Comparison of ENCODE assay signal across 1 cellular context in the genomic region with DNA sequence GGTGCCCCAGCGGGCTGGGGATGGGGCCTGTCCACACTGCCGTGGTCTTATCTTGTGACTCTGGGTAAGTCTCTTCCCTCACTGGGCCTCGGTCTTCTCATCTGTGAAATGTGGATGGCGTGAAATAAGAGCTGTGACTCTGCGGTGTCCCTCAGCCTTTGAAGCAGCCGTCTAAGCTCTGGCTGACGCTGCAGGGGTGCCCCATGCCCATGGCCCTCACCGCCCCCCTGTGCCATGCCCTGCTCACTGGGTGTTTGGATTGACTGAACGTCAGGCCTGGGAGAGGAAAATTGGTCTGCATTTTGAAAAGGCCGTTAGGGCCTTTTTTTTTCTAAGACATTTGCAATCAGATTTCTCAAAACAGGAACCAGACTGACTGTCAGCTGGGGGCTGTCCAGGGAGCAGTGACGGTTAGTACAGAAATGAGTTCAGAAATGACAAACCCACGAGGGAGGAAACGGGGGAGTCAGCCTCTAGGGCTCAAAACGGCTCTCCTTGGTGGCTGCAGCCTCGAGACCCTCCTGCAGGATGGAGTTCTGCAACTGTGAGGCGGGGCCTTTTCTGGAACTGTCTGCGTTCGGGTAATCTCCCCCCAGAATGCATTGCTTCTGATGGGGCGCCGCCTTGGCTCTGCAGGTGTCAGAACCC.
TF ChIP-seq lines count a peak whose summit lies in the region.

No MANE protein-coding gene starts in this region.

TF ChIP-seq in GM12878, 131 proteins besides CTCF, POLR2A, EP300 and RAD21 (continues in another document):
- TF ChIP-seq KDM1A (IDR thresholded peaks at IDR 0.05; ENCODE audit: borderline replicate concordance) (no peak), IKZF1 (conservative IDR thresholded peaks at IDR 0.05) (peak; percentile 61; the same call in 1 of the 2 replicates), CBFB (IDR thresholded peaks at IDR 0.05; ENCODE audit: low read depth) (peak; percentile 54; the same call in 1 of the 2 replicates), SIX5 (IDR thresholded peaks at IDR 0.05; ENCODE audit: low read depth, low read length, severe bottlenecking) (no peak), EZH2 (IDR thresholded peaks at IDR 0.05; ENCODE audit: borderline replicate concordance, control insufficient read depth, low read depth, low read length) (no peak), SUPT20H (IDR thresholded peaks at IDR 0.05; ENCODE audit: borderline replicate concordance, control insufficient read depth, low read depth, low read length) (no peak), ZNF24 (IDR thresholded peaks at IDR 0.05) (no peak), RBBP5 (conservative IDR thresholded peaks at IDR 0.05) (no peak), CHD1 (IDR thresholded peaks at IDR 0.05; ENCODE audit: low read depth, low read length) (0 out of 2 replicates have a peak, but pooled peaks have one; percentile 58), WRNIP1 (IDR thresholded peaks at IDR 0.05; ENCODE audit: borderline replicate concordance, low read depth, low read length) (0 out of 2 replicates have a peak, but pooled peaks have one; percentile 63), ATF7 (IDR thresholded peaks at IDR 0.05; ENCODE audit: low read depth) (peak; percentile 61), HDAC2 (IDR thresholded peaks at IDR 0.05) (no peak), MEF2A (IDR thresholded peaks at IDR 0.05; ENCODE audit: insufficient read depth, low read depth, low read length) (0 out of 2 replicates have a peak, but pooled peaks have one; percentile 56), RUNX3 (IDR thresholded peaks at IDR 0.05; ENCODE audit: low read length) (no peak), POLR2AphosphoS2 (IDR thresholded peaks at IDR 0.05; ENCODE audit: low read depth, low read length) (peak; percentile 63; the same call in 1 of the 2 replicates)
- TF ChIP-seq, protein P1, sequence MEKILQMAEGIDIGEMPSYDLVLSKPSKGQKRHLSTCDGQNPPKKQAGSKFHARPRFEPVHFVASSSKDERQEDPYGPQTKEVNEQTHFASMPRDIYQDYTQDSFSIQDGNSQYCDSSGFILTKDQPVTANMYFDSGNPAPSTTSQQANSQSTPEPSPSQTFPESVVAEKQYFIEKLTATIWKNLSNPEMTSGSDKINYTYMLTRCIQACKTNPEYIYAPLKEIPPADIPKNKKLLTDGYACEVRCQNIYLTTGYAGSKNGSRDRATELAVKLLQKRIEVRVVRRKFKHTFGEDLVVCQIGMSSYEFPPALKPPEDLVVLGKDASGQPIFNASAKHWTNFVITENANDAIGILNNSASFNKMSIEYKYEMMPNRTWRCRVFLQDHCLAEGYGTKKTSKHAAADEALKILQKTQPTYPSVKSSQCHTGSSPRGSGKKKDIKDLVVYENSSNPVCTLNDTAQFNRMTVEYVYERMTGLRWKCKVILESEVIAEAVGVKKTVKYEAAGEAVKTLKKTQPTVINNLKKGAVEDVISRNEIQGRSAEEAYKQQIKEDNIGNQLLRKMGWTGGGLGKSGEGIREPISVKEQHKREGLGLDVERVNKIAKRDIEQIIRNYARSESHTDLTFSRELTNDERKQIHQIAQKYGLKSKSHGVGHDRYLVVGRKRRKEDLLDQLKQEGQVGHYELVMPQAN (conservative IDR thresholded peaks at IDR 0.05) = no peak
- TF ChIP-seq, protein P2, sequence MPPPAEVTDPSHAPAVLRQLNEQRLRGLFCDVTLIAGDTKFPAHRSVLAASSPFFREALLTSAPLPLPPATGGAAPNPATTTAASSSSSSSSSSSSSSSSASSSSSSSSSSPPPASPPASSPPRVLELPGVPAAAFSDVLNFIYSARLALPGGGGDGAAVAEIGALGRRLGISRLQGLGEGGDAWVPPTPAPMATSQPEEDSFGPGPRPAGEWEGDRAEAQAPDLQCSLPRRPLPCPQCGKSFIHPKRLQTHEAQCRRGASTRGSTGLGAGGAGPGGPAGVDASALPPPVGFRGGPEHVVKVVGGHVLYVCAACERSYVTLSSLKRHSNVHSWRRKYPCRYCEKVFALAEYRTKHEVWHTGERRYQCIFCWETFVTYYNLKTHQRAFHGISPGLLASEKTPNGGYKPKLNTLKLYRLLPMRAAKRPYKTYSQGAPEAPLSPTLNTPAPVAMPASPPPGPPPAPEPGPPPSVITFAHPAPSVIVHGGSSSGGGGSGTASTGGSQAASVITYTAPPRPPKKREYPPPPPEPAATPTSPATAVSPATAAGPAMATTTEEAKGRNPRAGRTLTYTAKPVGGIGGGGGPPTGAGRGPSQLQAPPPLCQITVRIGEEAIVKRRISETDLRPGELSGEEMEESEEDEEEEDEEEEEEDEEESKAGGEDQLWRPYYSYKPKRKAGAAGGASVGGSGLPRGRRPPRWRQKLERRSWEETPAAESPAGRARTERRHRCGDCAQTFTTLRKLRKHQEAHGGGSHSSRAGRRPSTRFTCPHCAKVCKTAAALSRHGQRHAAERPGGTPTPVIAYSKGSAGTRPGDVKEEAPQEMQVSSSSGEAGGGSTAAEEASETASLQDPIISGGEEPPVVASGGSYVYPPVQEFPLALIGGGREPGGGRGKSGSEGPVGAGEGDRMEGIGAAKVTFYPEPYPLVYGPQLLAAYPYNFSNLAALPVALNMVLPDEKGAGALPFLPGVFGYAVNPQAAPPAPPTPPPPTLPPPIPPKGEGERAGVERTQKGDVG (CRISPR knock-in tag; IDR thresholded peaks at IDR 0.05) = no peak
- TF ChIP-seq, protein P3, sequence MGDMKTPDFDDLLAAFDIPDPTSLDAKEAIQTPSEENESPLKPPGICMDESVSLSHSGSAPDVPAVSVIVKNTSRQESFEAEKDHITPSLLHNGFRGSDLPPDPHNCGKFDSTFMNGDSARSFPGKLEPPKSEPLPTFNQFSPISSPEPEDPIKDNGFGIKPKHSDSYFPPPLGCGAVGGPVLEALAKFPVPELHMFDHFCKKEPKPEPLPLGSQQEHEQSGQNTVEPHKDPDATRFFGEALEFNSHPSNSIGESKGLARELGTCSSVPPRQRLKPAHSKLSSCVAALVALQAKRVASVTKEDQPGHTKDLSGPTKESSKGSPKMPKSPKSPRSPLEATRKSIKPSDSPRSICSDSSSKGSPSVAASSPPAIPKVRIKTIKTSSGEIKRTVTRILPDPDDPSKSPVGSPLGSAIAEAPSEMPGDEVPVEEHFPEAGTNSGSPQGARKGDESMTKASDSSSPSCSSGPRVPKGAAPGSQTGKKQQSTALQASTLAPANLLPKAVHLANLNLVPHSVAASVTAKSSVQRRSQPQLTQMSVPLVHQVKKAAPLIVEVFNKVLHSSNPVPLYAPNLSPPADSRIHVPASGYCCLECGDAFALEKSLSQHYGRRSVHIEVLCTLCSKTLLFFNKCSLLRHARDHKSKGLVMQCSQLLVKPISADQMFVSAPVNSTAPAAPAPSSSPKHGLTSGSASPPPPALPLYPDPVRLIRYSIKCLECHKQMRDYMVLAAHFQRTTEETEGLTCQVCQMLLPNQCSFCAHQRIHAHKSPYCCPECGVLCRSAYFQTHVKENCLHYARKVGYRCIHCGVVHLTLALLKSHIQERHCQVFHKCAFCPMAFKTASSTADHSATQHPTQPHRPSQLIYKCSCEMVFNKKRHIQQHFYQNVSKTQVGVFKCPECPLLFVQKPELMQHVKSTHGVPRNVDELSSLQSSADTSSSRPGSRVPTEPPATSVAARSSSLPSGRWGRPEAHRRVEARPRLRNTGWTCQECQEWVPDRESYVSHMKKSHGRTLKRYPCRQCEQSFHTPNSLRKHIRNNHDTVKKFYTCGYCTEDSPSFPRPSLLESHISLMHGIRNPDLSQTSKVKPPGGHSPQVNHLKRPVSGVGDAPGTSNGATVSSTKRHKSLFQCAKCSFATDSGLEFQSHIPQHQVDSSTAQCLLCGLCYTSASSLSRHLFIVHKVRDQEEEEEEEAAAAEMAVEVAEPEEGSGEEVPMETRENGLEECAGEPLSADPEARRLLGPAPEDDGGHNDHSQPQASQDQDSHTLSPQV (IDR thresholded peaks at IDR 0.05) = no peak
- TF ChIP-seq, protein P4, sequence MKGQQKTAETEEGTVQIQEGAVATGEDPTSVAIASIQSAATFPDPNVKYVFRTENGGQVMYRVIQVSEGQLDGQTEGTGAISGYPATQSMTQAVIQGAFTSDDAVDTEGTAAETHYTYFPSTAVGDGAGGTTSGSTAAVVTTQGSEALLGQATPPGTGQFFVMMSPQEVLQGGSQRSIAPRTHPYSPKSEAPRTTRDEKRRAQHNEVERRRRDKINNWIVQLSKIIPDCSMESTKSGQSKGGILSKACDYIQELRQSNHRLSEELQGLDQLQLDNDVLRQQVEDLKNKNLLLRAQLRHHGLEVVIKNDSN (IDR thresholded peaks at IDR 0.05; ENCODE audit: borderline replicate concordance, extremely low read length, insufficient read depth, low read depth, low read length) = no peak
- TF ChIP-seq, protein P5, sequence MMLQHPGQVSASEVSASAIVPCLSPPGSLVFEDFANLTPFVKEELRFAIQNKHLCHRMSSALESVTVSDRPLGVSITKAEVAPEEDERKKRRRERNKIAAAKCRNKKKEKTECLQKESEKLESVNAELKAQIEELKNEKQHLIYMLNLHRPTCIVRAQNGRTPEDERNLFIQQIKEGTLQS (IDR thresholded peaks at IDR 0.05; ENCODE audit: borderline replicate concordance, extremely low read depth, low read depth, low read length) = no peak
- TF ChIP-seq, protein P6, sequence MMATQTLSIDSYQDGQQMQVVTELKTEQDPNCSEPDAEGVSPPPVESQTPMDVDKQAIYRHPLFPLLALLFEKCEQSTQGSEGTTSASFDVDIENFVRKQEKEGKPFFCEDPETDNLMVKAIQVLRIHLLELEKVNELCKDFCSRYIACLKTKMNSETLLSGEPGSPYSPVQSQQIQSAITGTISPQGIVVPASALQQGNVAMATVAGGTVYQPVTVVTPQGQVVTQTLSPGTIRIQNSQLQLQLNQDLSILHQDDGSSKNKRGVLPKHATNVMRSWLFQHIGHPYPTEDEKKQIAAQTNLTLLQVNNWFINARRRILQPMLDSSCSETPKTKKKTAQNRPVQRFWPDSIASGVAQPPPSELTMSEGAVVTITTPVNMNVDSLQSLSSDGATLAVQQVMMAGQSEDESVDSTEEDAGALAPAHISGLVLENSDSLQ (IDR thresholded peaks at IDR 0.05) = peak; percentile 81
- TF ChIP-seq, protein P7, sequence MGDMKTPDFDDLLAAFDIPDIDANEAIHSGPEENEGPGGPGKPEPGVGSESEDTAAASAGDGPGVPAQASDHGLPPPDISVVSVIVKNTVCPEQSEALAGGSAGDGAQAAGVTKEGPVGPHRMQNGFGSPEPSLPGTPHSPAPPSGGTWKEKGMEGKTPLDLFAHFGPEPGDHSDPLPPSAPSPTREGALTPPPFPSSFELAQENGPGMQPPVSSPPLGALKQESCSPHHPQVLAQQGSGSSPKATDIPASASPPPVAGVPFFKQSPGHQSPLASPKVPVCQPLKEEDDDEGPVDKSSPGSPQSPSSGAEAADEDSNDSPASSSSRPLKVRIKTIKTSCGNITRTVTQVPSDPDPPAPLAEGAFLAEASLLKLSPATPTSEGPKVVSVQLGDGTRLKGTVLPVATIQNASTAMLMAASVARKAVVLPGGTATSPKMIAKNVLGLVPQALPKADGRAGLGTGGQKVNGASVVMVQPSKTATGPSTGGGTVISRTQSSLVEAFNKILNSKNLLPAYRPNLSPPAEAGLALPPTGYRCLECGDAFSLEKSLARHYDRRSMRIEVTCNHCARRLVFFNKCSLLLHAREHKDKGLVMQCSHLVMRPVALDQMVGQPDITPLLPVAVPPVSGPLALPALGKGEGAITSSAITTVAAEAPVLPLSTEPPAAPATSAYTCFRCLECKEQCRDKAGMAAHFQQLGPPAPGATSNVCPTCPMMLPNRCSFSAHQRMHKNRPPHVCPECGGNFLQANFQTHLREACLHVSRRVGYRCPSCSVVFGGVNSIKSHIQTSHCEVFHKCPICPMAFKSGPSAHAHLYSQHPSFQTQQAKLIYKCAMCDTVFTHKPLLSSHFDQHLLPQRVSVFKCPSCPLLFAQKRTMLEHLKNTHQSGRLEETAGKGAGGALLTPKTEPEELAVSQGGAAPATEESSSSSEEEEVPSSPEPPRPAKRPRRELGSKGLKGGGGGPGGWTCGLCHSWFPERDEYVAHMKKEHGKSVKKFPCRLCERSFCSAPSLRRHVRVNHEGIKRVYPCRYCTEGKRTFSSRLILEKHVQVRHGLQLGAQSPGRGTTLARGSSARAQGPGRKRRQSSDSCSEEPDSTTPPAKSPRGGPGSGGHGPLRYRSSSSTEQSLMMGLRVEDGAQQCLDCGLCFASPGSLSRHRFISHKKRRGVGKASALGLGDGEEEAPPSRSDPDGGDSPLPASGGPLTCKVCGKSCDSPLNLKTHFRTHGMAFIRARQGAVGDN (IDR thresholded peaks at IDR 0.05) = peak; percentile 70
- TF ChIP-seq, protein P8, sequence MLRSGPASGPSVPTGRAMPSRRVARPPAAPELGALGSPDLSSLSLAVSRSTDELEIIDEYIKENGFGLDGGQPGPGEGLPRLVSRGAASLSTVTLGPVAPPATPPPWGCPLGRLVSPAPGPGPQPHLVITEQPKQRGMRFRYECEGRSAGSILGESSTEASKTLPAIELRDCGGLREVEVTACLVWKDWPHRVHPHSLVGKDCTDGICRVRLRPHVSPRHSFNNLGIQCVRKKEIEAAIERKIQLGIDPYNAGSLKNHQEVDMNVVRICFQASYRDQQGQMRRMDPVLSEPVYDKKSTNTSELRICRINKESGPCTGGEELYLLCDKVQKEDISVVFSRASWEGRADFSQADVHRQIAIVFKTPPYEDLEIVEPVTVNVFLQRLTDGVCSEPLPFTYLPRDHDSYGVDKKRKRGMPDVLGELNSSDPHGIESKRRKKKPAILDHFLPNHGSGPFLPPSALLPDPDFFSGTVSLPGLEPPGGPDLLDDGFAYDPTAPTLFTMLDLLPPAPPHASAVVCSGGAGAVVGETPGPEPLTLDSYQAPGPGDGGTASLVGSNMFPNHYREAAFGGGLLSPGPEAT (IDR thresholded peaks at IDR 0.05; ENCODE audit: low read depth) = no peak; the same call in 1 of the 2 replicates
- TF ChIP-seq, protein P9, sequence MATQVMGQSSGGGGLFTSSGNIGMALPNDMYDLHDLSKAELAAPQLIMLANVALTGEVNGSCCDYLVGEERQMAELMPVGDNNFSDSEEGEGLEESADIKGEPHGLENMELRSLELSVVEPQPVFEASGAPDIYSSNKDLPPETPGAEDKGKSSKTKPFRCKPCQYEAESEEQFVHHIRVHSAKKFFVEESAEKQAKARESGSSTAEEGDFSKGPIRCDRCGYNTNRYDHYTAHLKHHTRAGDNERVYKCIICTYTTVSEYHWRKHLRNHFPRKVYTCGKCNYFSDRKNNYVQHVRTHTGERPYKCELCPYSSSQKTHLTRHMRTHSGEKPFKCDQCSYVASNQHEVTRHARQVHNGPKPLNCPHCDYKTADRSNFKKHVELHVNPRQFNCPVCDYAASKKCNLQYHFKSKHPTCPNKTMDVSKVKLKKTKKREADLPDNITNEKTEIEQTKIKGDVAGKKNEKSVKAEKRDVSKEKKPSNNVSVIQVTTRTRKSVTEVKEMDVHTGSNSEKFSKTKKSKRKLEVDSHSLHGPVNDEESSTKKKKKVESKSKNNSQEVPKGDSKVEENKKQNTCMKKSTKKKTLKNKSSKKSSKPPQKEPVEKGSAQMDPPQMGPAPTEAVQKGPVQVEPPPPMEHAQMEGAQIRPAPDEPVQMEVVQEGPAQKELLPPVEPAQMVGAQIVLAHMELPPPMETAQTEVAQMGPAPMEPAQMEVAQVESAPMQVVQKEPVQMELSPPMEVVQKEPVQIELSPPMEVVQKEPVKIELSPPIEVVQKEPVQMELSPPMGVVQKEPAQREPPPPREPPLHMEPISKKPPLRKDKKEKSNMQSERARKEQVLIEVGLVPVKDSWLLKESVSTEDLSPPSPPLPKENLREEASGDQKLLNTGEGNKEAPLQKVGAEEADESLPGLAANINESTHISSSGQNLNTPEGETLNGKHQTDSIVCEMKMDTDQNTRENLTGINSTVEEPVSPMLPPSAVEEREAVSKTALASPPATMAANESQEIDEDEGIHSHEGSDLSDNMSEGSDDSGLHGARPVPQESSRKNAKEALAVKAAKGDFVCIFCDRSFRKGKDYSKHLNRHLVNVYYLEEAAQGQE (IDR thresholded peaks at IDR 0.05; ENCODE audit: low read depth, low read length) = no peak
